Comparison of ENCODE assay signal across 8 cellular contexts in genomic region chr4:77433102-77433733, GRCh38.
DNase-seq lines count a peak whose midpoint lies in the region; TF ChIP-seq lines count a peak whose summit lies in the region.

No MANE protein-coding gene starts in this region.

- H3K9me3 Mint-ChIP-seq in nephron progenitor cell, result no peaks in the 10 kb centered on the region

- H3K4me1 ChIP-seq in esophagus squamous epithelium, result peaks cover 0 to 13% (median 2%) of the 10 kb centered on the region in 3 donors

- TF ChIP-seq CTCF in GM10266 (IDR thresholded peaks at IDR 0.05; ENCODE audit: control insufficient read depth, insufficient read depth, low read depth, missing control alignments) (peak; percentile 54), esophagus squamous epithelium (IDR thresholded peaks at IDR 0.05) (peak; percentile 23 to 73 (median 48)), nephron progenitor cell (IDR thresholded peaks at IDR 0.05) (peak; percentile 60)

- CTCF ChIA-PET in HEK293T (lab: Yijun Ruan, JAX), result interaction anchor here (0.6 to 1.4 kb wide), 4 partner anchors 17 to 71 kb away, joined by 3 to 7 read pairs (median 3); no protein-coding TSS in a partner anchor

- no peaks in the 10 kb centered on the region for H3K9me3 ChIP-seq in esophagus squamous epithelium

- TF ChIP-seq POLR2A in esophagus squamous epithelium (IDR thresholded peaks at IDR 0.05), result no peak

- H3K36me3 Mint-ChIP-seq in nephron progenitor cell (ENCODE audit: low read depth), result no peaks in the 10 kb centered on the region

- DNase-seq in AG08395 (ENCODE audit: low spot score), result peak; percentile 37
- peak; percentile 50 for DNase-seq in GM10266 (ENCODE audit: extremely low spot score)
- DNase-seq in HEK293T (ENCODE audit: extremely low spot score), result peak; percentile 69
- peak; percentile 59 for DNase-seq in MV-4-11 (lab: John Stamatoyannopoulos, UW)
- DNase-seq in SKM-1 treated with dmso at 0.1 percent for 144 hours (lab: John Stamatoyannopoulos, UW; ENCODE audit: unreplicated experiment), result peak; percentile 53
- DNase-seq in esophagus squamous epithelium (lab: John Stamatoyannopoulos, UW), result no peak
- peak; percentile 13 for DNase-seq in nephron progenitor cell
- DNase-seq in posterior cingulate gyrus, result no peak

- H3K27ac ChIP-seq in esophagus squamous epithelium, result peak overlapping the region in 1 of 4 donors; percentile 4

- no peaks in the 10 kb centered on the region for H3K36me3 ChIP-seq in esophagus squamous epithelium

- 0 to 3% methylated on average over 2 of the region's 2 CpGs for WGBS in esophagus squamous epithelium, 2 donors

- intact Hi-C loops in esophagus squamous epithelium (cut with DNase I), result loop anchor here (5.0 kb wide), 1 partner anchor 51 kb away; no protein-coding TSS in a partner anchor
- intact Hi-C loops in posterior cingulate gyrus (cut with DNase I), result loop anchor here (1.0 to 5.0 kb wide), 2 partner anchors 48 to 191 kb away; no protein-coding TSS in a partner anchor

- H3K27ac Mint-ChIP-seq in nephron progenitor cell, result no peak overlapping the region

- no peak overlapping the region for H3K4me3 Mint-ChIP-seq in nephron progenitor cell

- H3K4me3 ChIP-seq in esophagus squamous epithelium, result no peak overlapping the region

- peaks cover 3% of the 10 kb centered on the region for H3K27me3 Mint-ChIP-seq in nephron progenitor cell (ENCODE audit: low read depth, poor library complexity)

- H3K27me3 ChIP-seq in esophagus squamous epithelium, result no peaks in the 10 kb centered on the region

- POLR2A ChIA-PET in HEK293T (lab: Yijun Ruan, JAX), result no interaction called here

- no peaks in the 10 kb centered on the region for H3K4me1 Mint-ChIP-seq in nephron progenitor cell

TF ChIP-seq in HEK293T, 16 proteins besides CTCF, POLR2A, EP300 and RAD21:
- TF ChIP-seq BHLHE40 (IDR thresholded peaks at IDR 0.05; ENCODE audit: borderline replicate concordance), result no peak
- no peak for TF ChIP-seq FOXM1 (IDR thresholded peaks at IDR 0.05; ENCODE audit: borderline replicate concordance)
- no peak for TF ChIP-seq TARDBP (IDR thresholded peaks at IDR 0.05)
- no peak for TF ChIP-seq FOXA1 (IDR thresholded peaks at IDR 0.05)
- TF ChIP-seq L3MBTL2 (conservative IDR thresholded peaks at IDR 0.05), result no peak
- TF ChIP-seq PKNOX1 (IDR thresholded peaks at IDR 0.05), result peak; percentile 67
- TF ChIP-seq SUZ12 (IDR thresholded peaks at IDR 0.05), result no peak

Comparison
In these comparisons a context has a peak if more than half of its experiments do, and no peak if none do; other contexts are left out.
1. DNase-seq: peak in AG08395 (single experiment), GM10266 (single experiment), HEK293T (single experiment), MV-4-11 (single experiment), SKM-1 treated with dmso at 0.1 percent for 144 hours (single experiment) and nephron progenitor cell (single experiment); none in esophagus squamous epithelium (single experiment) and posterior cingulate gyrus (0 of 10).
2. Peak in every context shown above with its lines, with median percentiles within 50 percentile points of each other: CTCF ChIP-seq.